In genomic region chr10:61766927-61767326, GRCh38 we compare ENCODE assay signal across 25 cellular contexts.
"Had no signal": no experiment of that assay in that cellular context is flagged by ENCODE, and none has a peak within 500 bp of the region (broad histone marks: within the 10 kb centered on the region; RNA-seq: fewer than 3 reads in every experiment).

No MANE protein-coding gene starts in this region.

- H3K4me1 ChIP-seq: adrenal gland, breast epithelium had no signal

- H3K9me3 Mint-ChIP-seq: activated T-cell treated with anti-CD3 and anti-CD28 coated beads, Interleukin-2, amount 50 U/mL, for 24 hours; T-helper 1 cell treated with Interleukin-12 subunit alpha and Interleukin-12 subunit beta and Interleukin-4 antibody, amounts not matched to agents 30 μg/mL and 1 μg/mL, for 36 hours had no signal

- H3K9ac ChIP-seq: SK-N-SH had no signal

- DNase-seq: activated CD4-positive, alpha-beta T cell treated with anti-CD3 and anti-CD28 coated beads, Interleukin-2, amount 10 ng/mL, durations not matched to agents 24 days and 14 days; activated CD4-positive, alpha-beta T cell treated with anti-CD3 and anti-CD28 coated beads, Interleukin-2, amount 50 U/mL, for 48 hours; activated CD8-positive, alpha-beta T cell treated with anti-CD3 and anti-CD28 coated beads, Interleukin-2, amount 10 ng/mL, durations not matched to agents 7 days and 5 days; activated gamma-delta T cell; activated naive CD4-positive, alpha-beta T cell treated with Interleukin-2 at 50 U/mL for 16 hours; activated T-cell treated with anti-CD3 and anti-CD28 coated beads, Interleukin-2, amount 50 U/mL, for 24 hours; adrenal gland; body of pancreas; NCI-H1105; NCI-H1436 treated with DMSO at 0.1 percent for 48 hours; NCI-H187; NCI-H2107; NCI-H2171; NCI-H510A; NCI-H526; NK-92 treated with Interleukin-12 subunit alpha and Interleukin-12 subunit beta, amount 100 ng/mL, for 24 hours; Peyer's patch; RPMI8226; SK-N-SH had no signal

- H3K4me3 Mint-ChIP-seq: activated CD4-positive, alpha-beta T cell treated with anti-CD3 and anti-CD28 coated beads, Interleukin-2, amount 10 ng/mL, durations not matched to agents 24 days and 14 days; activated CD8-positive, alpha-beta T cell treated with anti-CD3 and anti-CD28 coated beads, Interleukin-2, amount 10 ng/mL, durations not matched to agents 7 days and 5 days; activated T-cell treated with anti-CD3 and anti-CD28 coated beads, Interleukin-2, amount 50 U/mL, for 24 hours; T-helper 1 cell treated with Interleukin-12 subunit alpha and Interleukin-12 subunit beta and Interleukin-4 antibody, amounts not matched to agents 30 μg/mL and 1 μg/mL, for 36 hours; T-helper 2 cell treated with Interferon-gamma antibody and Interleukin-4, amounts not matched to agents 5 μg/mL and 100 μg/mL, for 36 hours had no signal

- H3K27me3 ChIP-seq: adrenal gland, body of pancreas, breast epithelium, Peyer's patch, SJSA1 had no signal

- H3K36me3 ChIP-seq: adrenal gland, breast epithelium, Peyer's patch, SJSA1 had no signal

- H3K4me3 ChIP-seq: adrenal gland, body of pancreas, breast epithelium, Peyer's patch, SJSA1 had no signal

- H3K27ac Mint-ChIP-seq: activated CD4-positive, alpha-beta T cell treated with anti-CD3 and anti-CD28 coated beads, Interleukin-2, amount 10 ng/mL, durations not matched to agents 24 days and 14 days; activated CD8-positive, alpha-beta T cell treated with anti-CD3 and anti-CD28 coated beads, Interleukin-2, amount 10 ng/mL, durations not matched to agents 7 days and 5 days; activated naive CD4-positive, alpha-beta T cell treated with anti-CD3 and anti-CD28 coated beads, Interleukin-2, amount 50 U/mL, for 72 hours; activated T-cell treated with anti-CD3 and anti-CD28 coated beads, Interleukin-2, amount 50 U/mL, for 24 hours; activated T-helper 2 cell treated with anti-CD3 and anti-CD28 coated beads, Interferon-gamma antibody, Interleukin-2, Interleukin-4, amounts not matched to agents 10 μg/mL and 5 μg/mL and 100 μg/mL, durations not matched to agents 14 hours and 24 hours and 36 hours; T-helper 1 cell treated with Interleukin-12 subunit alpha and Interleukin-12 subunit beta and Interleukin-4 antibody, amounts not matched to agents 30 μg/mL and 1 μg/mL, for 36 hours; T-helper 2 cell treated with Interferon-gamma antibody and Interleukin-4, amounts not matched to agents 5 μg/mL and 100 μg/mL, for 36 hours had no signal

- H3K27ac ChIP-seq: adrenal gland, body of pancreas, breast epithelium, Peyer's patch, SJSA1 had no signal

- ATAC-seq: activated CD8-positive, alpha-beta T cell treated with anti-CD3 and anti-CD28 coated beads, Interleukin-2, amount 10 ng/mL, durations not matched to agents 7 days and 5 days; activated naive CD4-positive, alpha-beta T cell treated with anti-CD3 and anti-CD28 coated beads, Interleukin-2, amount 50 U/mL, for 72 hours; body of pancreas had no signal

- H3K9me2 ChIP-seq: SK-N-SH had no signal

- H3K4me2 ChIP-seq: SK-N-SH had no signal

- H3K9me3 ChIP-seq: adrenal gland, body of pancreas, breast epithelium, Peyer's patch, SJSA1, SK-N-SH had no signal

- H3K27me3 Mint-ChIP-seq: activated T-cell treated with anti-CD3 and anti-CD28 coated beads, Interleukin-2, amount 50 U/mL, for 24 hours had no signal
